8 cellular contexts compared by ENCODE assay signal in genomic region chr6:44386929-44387345, GRCh38. TPM values are rescaled to one million over a fixed set of nuclear protein-coding genes. Genes with fewer than 3 reads are reported as not detected.
DNase-seq lines count a peak whose midpoint lies in the region; ATAC-seq, FAIRE-seq and TF ChIP-seq lines count a peak whose summit lies in the region.

No MANE protein-coding gene starts in this region.

- TSS peak; percentile 87 for BruUV-seq in A673 (replicated peaks; lab: Mats Ljungman, UMichigan)

- no peak for DNase-seq in A673 (ENCODE audit: low spot score)
- DNase-seq in bronchial epithelial cell (ENCODE audit: low read depth), result peak; percentile 82
- no peak for DNase-seq in right lobe of liver
- no peak for DNase-seq in upper lobe of right lung
- DNase-seq in KBM-7, result no peak
- no peak for DNase-seq in epidermal melanocyte (ENCODE audit: insufficient read length, low spot score)

- CTCF ChIA-PET in A673 (lab: Charles Lee), result interaction anchor here (1.4 kb wide), 1 partner anchor 74 kb away, joined by 6 read pairs; the partner anchor contains the start of gene AARS2

- in situ Hi-C loops in KBM-7 (cut with MboI; ENCODE audit: low pct_unique_long_range_greater_than_20kb, low sequenced_read_pairs), result no loop called here

- peak; percentile 13 for ATAC-seq in GM18517 (IDR thresholded peaks at IDR 0.05; ENCODE audit: unreplicated experiment)
- peak; percentile 17 to 38 (median 23) for ATAC-seq in right lobe of liver
- ATAC-seq in upper lobe of right lung, result peak; percentile 1

- H3K4me1 ChIP-seq in A673 (ENCODE audit: insufficient read depth, low read length, poor library complexity, severe bottlenecking), result peaks cover 10% of the 10 kb centered on the region
- H3K4me1 ChIP-seq in KMS-11 (ENCODE audit: low read depth, poor library complexity, severe bottlenecking), result peaks cover 33% of the 10 kb centered on the region
- H3K4me1 ChIP-seq in right lobe of liver, result peaks cover 0 to 36% (median 17%) of the 10 kb centered on the region in 4 donors
- H3K4me1 ChIP-seq in upper lobe of right lung, result peaks cover 25% of the 10 kb centered on the region

- TF ChIP-seq CTCF in A673 (conservative IDR thresholded peaks at IDR 0.05; ENCODE audit: low read depth, low read length) (no peak), KMS-11 (conservative IDR thresholded peaks at IDR 0.05; ENCODE audit: low read depth, low read length) (no peak), bronchial epithelial cell (IDR thresholded peaks at IDR 0.05; ENCODE audit: insufficient read depth, low read length, severe bottlenecking) (no peak), right lobe of liver (IDR thresholded peaks at IDR 0.05) (no peak), upper lobe of right lung (IDR thresholded peaks at IDR 0.05) (no peak)

- FAIRE-seq in bronchial epithelial cell (lab: Jason Lieb, UNC), result no peak

- H3K9ac ChIP-seq in KMS-11, result peak overlapping the region; percentile 92

- peak overlapping the region; percentile 70 for H3K4me3 ChIP-seq in A673 (ENCODE audit: low read depth, low read length, poor library complexity, severe bottlenecking)
- no peak overlapping the region for H3K4me3 ChIP-seq in KMS-11 (IDR thresholded peaks at IDR 0.05; ENCODE audit: insufficient read depth, low read depth, low read length)
- H3K4me3 ChIP-seq in bronchial epithelial cell (ENCODE audit: low read depth, low read length), result peak overlapping the region; percentile 89
- H3K4me3 ChIP-seq in right lobe of liver, result peak overlapping the region; percentile 85 to 91 (median 86)
- H3K4me3 ChIP-seq in upper lobe of right lung, result peak overlapping the region; percentile 98

- H3K4me2 ChIP-seq in KMS-11, result peak overlapping the region; percentile 88

- no peaks in the 10 kb centered on the region for H3K9me3 ChIP-seq in A673 (ENCODE audit: low read depth, low read length, poor library complexity, severe bottlenecking)
- H3K9me3 ChIP-seq in right lobe of liver, result no peaks in the 10 kb centered on the region
- no peaks in the 10 kb centered on the region for H3K9me3 ChIP-seq in upper lobe of right lung

- H3K36me3 ChIP-seq in A673 (ENCODE audit: insufficient read depth, low read length, poor library complexity, severe bottlenecking) (peaks cover 15% of the 10 kb centered on the region), KMS-11 (ENCODE audit: insufficient read depth) (0 out of 2 replicates have a peak, but pooled peaks cover 5% of the 10 kb centered on the region), bronchial epithelial cell (ENCODE audit: control insufficient read depth, insufficient read depth, low read length) (peaks cover 1% of the 10 kb centered on the region), right lobe of liver (peaks cover 0 to 10% (median 3%) of the 10 kb centered on the region in 4 donors), upper lobe of right lung (peaks cover 9% of the 10 kb centered on the region)

- H3K79me2 ChIP-seq in KMS-11 (ENCODE audit: insufficient read depth, low read depth), result peaks cover 34% of the 10 kb centered on the region

- POLR2A ChIA-PET in A673 (lab: Charles Lee; ENCODE audit: low non-redundant PET), result interaction anchor here (0.8 kb wide), 1 partner anchor 74 kb away, joined by 3 read pairs; the partner anchor contains the start of gene AARS2

- H2AFZ ChIP-seq in KMS-11 (ENCODE audit: low read depth), result peak overlapping the region; percentile 94

- H3K27ac ChIP-seq in A673 (ENCODE audit: low read depth, low read length, poor library complexity, severe bottlenecking) (peak overlapping the region; percentile 97), KMS-11 (peak overlapping the region; percentile 77), right lobe of liver (peak overlapping the region; percentile 97 to 98 (median 98)), upper lobe of right lung (peak overlapping the region; percentile 95)

- H3K27me3 ChIP-seq in A673 (replicated peaks; ENCODE audit: insufficient read depth, low read depth, low read length, poor library complexity), result no peaks in the 10 kb centered on the region
- no peaks in the 10 kb centered on the region for H3K27me3 ChIP-seq in KMS-11 (ENCODE audit: insufficient read depth, low read depth)
- H3K27me3 ChIP-seq in bronchial epithelial cell (ENCODE audit: control insufficient read depth, insufficient read depth, low read length), result no peaks in the 10 kb centered on the region
- H3K27me3 ChIP-seq in right lobe of liver, result no peaks in the 10 kb centered on the region
- no peaks in the 10 kb centered on the region for H3K27me3 ChIP-seq in upper lobe of right lung

- no peaks in the 10 kb centered on the region for H4K20me1 ChIP-seq in KMS-11 (ENCODE audit: insufficient read depth)

- intact Hi-C loops in A673 (cut with micrococcal nuclease; ENCODE audit: unreplicated experiment), result no loop called here
- intact Hi-C loops in right lobe of liver (cut with DNase I), result no loop called here
- intact Hi-C loops in upper lobe of right lung (cut with DNase I), result no loop called here

- 1% methylated on average over 8 of the region's 8 CpGs for WGBS in right lobe of liver (ENCODE audit: insufficient coverage, low coverage, low lambda C conversion rate, missing lambda C conversion rate)

- TF ChIP-seq POLR2A in right lobe of liver (IDR thresholded peaks at IDR 0.05), result no peak

RNA-seq across cellular contexts. Expression of gene CDC5L, which starts 0.6 kb away (rescaled TPM):
- total RNA-seq in A673 (2021) (42.2 and 43.9 TPM in 2 replicates), bronchial epithelial cell (16.8 and 18.9 TPM in 2 replicates), right lobe of liver (10 to 100 TPM in 5 of 6 experiments, 1 to 10 TPM in 1; 9.2 to 13.0 (median 11.2) TPM), upper lobe of right lung (17.8 TPM)

RNA-seq across cellular contexts. Expression of gene SPATS1, which starts 44.5 kb away (rescaled TPM):
- total RNA-seq in A673 (2021), result not detected in 2 replicates
- total RNA-seq in bronchial epithelial cell, result not detected in 2 replicates
- not detected for total RNA-seq in right lobe of liver
- total RNA-seq in upper lobe of right lung, result not detected
